ENCODE assay signal across 12 cellular contexts in genomic region chr7:155258233-155258575, GRCh38. TPM values are rescaled to one million over a fixed set of nuclear protein-coding genes. Genes with fewer than 3 reads are reported as not detected.
DNase-seq lines count a peak whose midpoint lies in the region; ATAC-seq and TF ChIP-seq lines count a peak whose summit lies in the region.
"Had no signal": no experiment of that assay in that cellular context is flagged by ENCODE, and none has a peak within 500 bp of the region (broad histone marks: within the 10 kb centered on the region; RNA-seq: fewer than 3 reads in every experiment).

No MANE protein-coding gene starts in this region.

- no peak overlapping the region for H2AFZ ChIP-seq in trophoblast cell (ENCODE audit: insufficient read depth, low read length, poor library complexity)

- intact Hi-C loops in esophagus squamous epithelium (cut with DNase I): no loop called here

- no peak overlapping the region for H2BK12ac ChIP-seq in trophoblast cell (ENCODE audit: low read length)

- no peak overlapping the region for H3K4ac ChIP-seq in trophoblast cell (ENCODE audit: low read depth, low read length)

- H4K8ac ChIP-seq in trophoblast cell (ENCODE audit: low read depth, low read length): no peak overlapping the region

- H3K23ac ChIP-seq in trophoblast cell (ENCODE audit: low read length): no peak overlapping the region

- no peak overlapping the region for H4K12ac ChIP-seq in trophoblast cell (ENCODE audit: low read depth, low read length)

- H3K27me3 ChIP-seq in BLaER1: no peaks in the 10 kb centered on the region
- H3K27me3 ChIP-seq in RWPE2 (ENCODE audit: insufficient read depth, poor library complexity, severe bottlenecking): no peaks in the 10 kb centered on the region
- H3K27me3 ChIP-seq in esophagus squamous epithelium: peaks cover 0 to 81% (median 0%) of the 10 kb centered on the region in 4 donors
- H3K27me3 ChIP-seq in trophoblast cell (ENCODE audit: insufficient read depth, low read length): no peaks in the 10 kb centered on the region

- H3K27ac ChIP-seq in BLaER1 (no peak overlapping the region), RWPE2 (ENCODE audit: poor library complexity, severe bottlenecking) (no peak overlapping the region), esophagus squamous epithelium (peak overlapping the region; percentile 67 to 90 (median 74)), trophoblast cell (ENCODE audit: low read depth, low read length) (no peak overlapping the region)

- 0 to 7% methylated on average over 2 to 3 of the region's 3 CpGs for WGBS in esophagus squamous epithelium, 2 donors
- WGBS in trophoblast cell (ENCODE audit: extremely low coverage, insufficient coverage, insufficient read length): no CpG with 5 or more reads among the region's 3 CpGs

- no peaks in the 10 kb centered on the region for H4K20me1 ChIP-seq in BLaER1

- no peak overlapping the region for H3K9ac ChIP-seq in BLaER1
- no peak overlapping the region for H3K9ac ChIP-seq in trophoblast cell (ENCODE audit: low read length)

- H3K79me2 ChIP-seq in trophoblast cell (ENCODE audit: control insufficient read depth, insufficient read depth, low read length, poor library complexity): no peaks in the 10 kb centered on the region

- H3K36me3 ChIP-seq in BLaER1: no peaks in the 10 kb centered on the region
- H3K36me3 ChIP-seq in RWPE2 (ENCODE audit: low read depth): no peaks in the 10 kb centered on the region
- no peaks in the 10 kb centered on the region for H3K36me3 ChIP-seq in esophagus squamous epithelium
- H3K36me3 ChIP-seq in trophoblast cell (ENCODE audit: control insufficient read depth in 1 of 2, insufficient read depth in 2 of 2, low read length in 2 of 2): no peaks in the 10 kb centered on the region

- TF ChIP-seq CTCF in RWPE2 (IDR thresholded peaks at IDR 0.05; ENCODE audit: poor library complexity, severe bottlenecking) (no peak), esophagus squamous epithelium (IDR thresholded peaks at IDR 0.05) (no peak)

- no peaks in the 10 kb centered on the region for H3K9me3 ChIP-seq in BLaER1
- H3K9me3 ChIP-seq in RWPE2 (ENCODE audit: severe bottlenecking): no peaks in the 10 kb centered on the region
- no peaks in the 10 kb centered on the region for H3K9me3 ChIP-seq in esophagus squamous epithelium
- peaks cover 3% of the 10 kb centered on the region for H3K9me3 ChIP-seq in trophoblast cell (ENCODE audit: insufficient read depth, low read depth, low read length)

- no peak for TF ChIP-seq POLR2A in esophagus squamous epithelium (IDR thresholded peaks at IDR 0.05)

- DNase-seq in RWPE2 (ENCODE audit: low spot score): no peak
- DNase-seq in esophagus squamous epithelium (lab: John Stamatoyannopoulos, UW): no peak
- peak; percentile 66 to 85 for DNase-seq in trophoblast cell
- DNase-seq in NCI-H1048 (lab: John Stamatoyannopoulos, UW): no peak
- no peak for DNase-seq in stimulated activated CD4-positive, alpha-beta T cell treated with anti-CD3 and anti-CD28 coated beads, Interleukin-1b, Interleukin-23, amount 100 ng/mL, for 48 hours
- DNase-seq: immature natural killer cell; Kasumi-1; stimulated activated CD4-positive, alpha-beta T cell treated with anti-CD3 and anti-CD28 coated beads, Interleukin-4, amount 100 ng/mL, for 1 hour; T-helper 1 cell had no signal

- peak; percentile 94 for ATAC-seq in RWPE2 (ENCODE audit: low read depth)
- ATAC-seq in HG02763 (IDR thresholded peaks at IDR 0.05; ENCODE audit: unreplicated experiment): no peak
- no peak for ATAC-seq in HG02571 (IDR thresholded peaks at IDR 0.05; ENCODE audit: unreplicated experiment)

- H3K14ac ChIP-seq in trophoblast cell (ENCODE audit: low read length): no peak overlapping the region

- H3K79me1 ChIP-seq in trophoblast cell (ENCODE audit: low read length): no peaks in the 10 kb centered on the region

- no peak overlapping the region for H2BK120ac ChIP-seq in trophoblast cell (ENCODE audit: insufficient read depth, low read length, poor library complexity)

- H3K4me2 ChIP-seq in BLaER1 (peak overlapping the region; percentile 22; the same call in 1 of the 2 replicates), trophoblast cell (ENCODE audit: low read length) (no peak overlapping the region)

- H3K4me1 ChIP-seq in BLaER1: peaks cover 20% of the 10 kb centered on the region
- peaks cover 7% of the 10 kb centered on the region for H3K4me1 ChIP-seq in RWPE2 (ENCODE audit: insufficient read depth, poor library complexity, severe bottlenecking)
- H3K4me1 ChIP-seq in esophagus squamous epithelium: peaks cover 8 to 23% (median 9%) of the 10 kb centered on the region in 3 donors
- peaks cover 1 to 3% of the 10 kb centered on the region in 2 experiments for H3K4me1 ChIP-seq in trophoblast cell (ENCODE audit: control insufficient read depth in 1 of 2, insufficient read depth in 2 of 2, low read length in 2 of 2)

- no peak overlapping the region for H3K18ac ChIP-seq in trophoblast cell (ENCODE audit: low read length)

- no peak overlapping the region for H3K4me3 ChIP-seq in BLaER1
- H3K4me3 ChIP-seq in RWPE2 (ENCODE audit: severe bottlenecking): no peak overlapping the region
- peak overlapping the region in 1 of 4 donors; percentile 42 for H3K4me3 ChIP-seq in esophagus squamous epithelium
- H3K4me3 ChIP-seq in trophoblast cell (ENCODE audit: low read depth, low read length): no peak overlapping the region

- H2AK5ac ChIP-seq in trophoblast cell (ENCODE audit: low read length): no peak overlapping the region

- no peak overlapping the region for H2BK5ac ChIP-seq in trophoblast cell (ENCODE audit: low read depth, low read length, poor library complexity)

- no peak overlapping the region for H4K91ac ChIP-seq in trophoblast cell (ENCODE audit: low read depth, low read length)

RNA-seq across cellular contexts. Expression of gene INSIG1, which starts 39.5 kb away (rescaled TPM):
- 10 to 100 TPM; 24.7 to 77.6 (median 64.6) TPM for total RNA-seq in esophagus squamous epithelium
- 182 and 192 TPM in 2 replicates for polyA plus RNA-seq in trophoblast cell (2013)

Comparison
In these comparisons a context has a peak if more than half of its experiments do, and no peak if none do; other contexts are left out.
1. H3K27ac ChIP-seq: peak in esophagus squamous epithelium (4 of 4); none in BLaER1 (single experiment), RWPE2 (single experiment) and trophoblast cell (single experiment).
2. DNase-seq: peak in trophoblast cell (2 of 2); none in RWPE2 (single experiment), esophagus squamous epithelium (single experiment), NCI-H1048 (single experiment) and stimulated activated CD4-positive, alpha-beta T cell treated with anti-CD3 and anti-CD28 coated beads, Interleukin-1b, Interleukin-23, amount 100 ng/mL, for 48 hours (single experiment).